ENCODE assay signal across 1 cellular context in genomic region chr19:8307965-8308866, GRCh38.
TF ChIP-seq lines count a peak whose summit lies in the region.

CD320 (minus strand) TSS chr19:8308358; CDS start chr19:8308290, 68 bp downstream.

TF ChIP-seq in K562, 482 proteins besides CTCF, POLR2A, EP300 and RAD21 (continued from another document and continues in another):
- TF ChIP-seq CLOCK (CRISPR knock-in tag; IDR thresholded peaks at IDR 0.05; ENCODE audit: borderline replicate concordance), result 0 out of 2 replicates have a peak, but pooled peaks have one; percentile 74
- TF ChIP-seq ELF1 (tag; IDR thresholded peaks at IDR 0.05), result no peak
- 0 out of 2 replicates have a peak, but pooled peaks have one; percentile 43 for TF ChIP-seq CGGBP1 (CRISPR knock-in tag; IDR thresholded peaks at IDR 0.05)
- TF ChIP-seq ZNF584 (CRISPR knock-in tag; IDR thresholded peaks at IDR 0.05; ENCODE audit: low read depth), result no peak
- TF ChIP-seq RAD51 (IDR thresholded peaks at IDR 0.05; ENCODE audit: borderline replicate concordance, low read depth), result peak; percentile 43; the same call in 1 of the 2 replicates
- TF ChIP-seq, protein P1, sequence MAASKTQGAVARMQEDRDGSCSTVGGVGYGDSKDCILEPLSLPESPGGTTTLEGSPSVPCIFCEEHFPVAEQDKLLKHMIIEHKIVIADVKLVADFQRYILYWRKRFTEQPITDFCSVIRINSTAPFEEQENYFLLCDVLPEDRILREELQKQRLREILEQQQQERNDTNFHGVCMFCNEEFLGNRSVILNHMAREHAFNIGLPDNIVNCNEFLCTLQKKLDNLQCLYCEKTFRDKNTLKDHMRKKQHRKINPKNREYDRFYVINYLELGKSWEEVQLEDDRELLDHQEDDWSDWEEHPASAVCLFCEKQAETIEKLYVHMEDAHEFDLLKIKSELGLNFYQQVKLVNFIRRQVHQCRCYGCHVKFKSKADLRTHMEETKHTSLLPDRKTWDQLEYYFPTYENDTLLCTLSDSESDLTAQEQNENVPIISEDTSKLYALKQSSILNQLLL (CRISPR knock-in tag; IDR thresholded peaks at IDR 0.05; ENCODE audit: borderline replicate concordance), result no peak
- TF ChIP-seq ZNF282 (CRISPR knock-in tag; IDR thresholded peaks at IDR 0.05), result peak; percentile 98
- TF ChIP-seq HDAC2 (IDR thresholded peaks at IDR 0.05), result 0 out of 2 replicates have a peak, but pooled peaks have one; percentile 52
- TF ChIP-seq HNRNPUL1 (IDR thresholded peaks at IDR 0.05; ENCODE audit: low read length), result no peak
- peak; percentile 93 for TF ChIP-seq CHD2 (IDR thresholded peaks at IDR 0.05; ENCODE audit: low read depth, low read length)
- TF ChIP-seq BHLHE40 (IDR thresholded peaks at IDR 0.05; ENCODE audit: low read length), result peak; percentile 84
- no peak for TF ChIP-seq ETS2 (tag; IDR thresholded peaks at IDR 0.05; ENCODE audit: borderline replicate concordance, poor library complexity, severe bottlenecking)
- TF ChIP-seq, protein P2, sequence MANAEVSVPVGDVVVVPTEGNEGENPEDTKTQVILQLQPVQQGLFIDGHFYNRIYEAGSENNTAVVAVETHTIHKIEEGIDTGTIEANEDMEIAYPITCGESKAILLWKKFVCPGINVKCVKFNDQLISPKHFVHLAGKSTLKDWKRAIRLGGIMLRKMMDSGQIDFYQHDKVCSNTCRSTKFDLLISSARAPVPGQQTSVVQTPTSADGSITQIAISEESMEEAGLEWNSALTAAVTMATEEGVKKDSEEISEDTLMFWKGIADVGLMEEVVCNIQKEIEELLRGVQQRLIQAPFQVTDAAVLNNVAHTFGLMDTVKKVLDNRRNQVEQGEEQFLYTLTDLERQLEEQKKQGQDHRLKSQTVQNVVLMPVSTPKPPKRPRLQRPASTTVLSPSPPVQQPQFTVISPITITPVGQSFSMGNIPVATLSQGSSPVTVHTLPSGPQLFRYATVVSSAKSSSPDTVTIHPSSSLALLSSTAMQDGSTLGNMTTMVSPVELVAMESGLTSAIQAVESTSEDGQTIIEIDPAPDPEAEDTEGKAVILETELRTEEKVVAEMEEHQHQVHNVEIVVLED (CRISPR knock-in tag; IDR thresholded peaks at IDR 0.05), result peak; percentile 52; the same call in 1 of the 2 replicates
- TF ChIP-seq HMBOX1 (IDR thresholded peaks at IDR 0.05), result no peak
- no peak; the same call in 1 of the 2 replicates for TF ChIP-seq KHSRP (IDR thresholded peaks at IDR 0.05)
- TF ChIP-seq ZBTB9 (CRISPR knock-in tag; IDR thresholded peaks at IDR 0.05), result peak; percentile 94
- no peak for TF ChIP-seq SNIP1 (IDR thresholded peaks at IDR 0.05; ENCODE audit: low read depth)
- TF ChIP-seq CREM (IDR thresholded peaks at IDR 0.05; ENCODE audit: low read depth), result peak; percentile 88
- TF ChIP-seq MEF2D (tag; conservative IDR thresholded peaks at IDR 0.05; ENCODE audit: low read depth), result no peak
- TF ChIP-seq TCF7L2 (IDR thresholded peaks at IDR 0.05; ENCODE audit: low read depth, low read length), result no peak
- no peak for TF ChIP-seq POU5F1 (IDR thresholded peaks at IDR 0.05; ENCODE audit: borderline replicate concordance, low read depth, low read length, partially characterized antibody)
- peak; percentile 79; the same call in 1 of the 2 replicates for TF ChIP-seq ATF7 (IDR thresholded peaks at IDR 0.05)
- TF ChIP-seq BACH1 (tag; IDR thresholded peaks at IDR 0.05), result no peak
- TF ChIP-seq JUN (IDR thresholded peaks at IDR 0.05; ENCODE audit: borderline replicate concordance, low read depth, low read length), result no peak; the same call in 1 of the 2 replicates
- TF ChIP-seq JUN (CRISPR knock-in tag; IDR thresholded peaks at IDR 0.05; ENCODE audit: borderline replicate concordance), result peak; percentile 86; the same call in 1 of the 2 replicates
- TF ChIP-seq DNMT1 (IDR thresholded peaks at IDR 0.05), result no peak
- peak; percentile 90 for TF ChIP-seq RBFOX2 (IDR thresholded peaks at IDR 0.05; ENCODE audit: low read depth, low read length)
- no peak for TF ChIP-seq PATZ1 (CRISPR knock-in tag; IDR thresholded peaks at IDR 0.05; ENCODE audit: borderline replicate concordance)
- no peak for TF ChIP-seq ZKSCAN8 (CRISPR knock-in tag; IDR thresholded peaks at IDR 0.05)
- peak; percentile 36 for TF ChIP-seq SP2 (IDR thresholded peaks at IDR 0.05; ENCODE audit: extremely low read depth, low read depth, low read length, poor library complexity, severe bottlenecking)
- no peak for TF ChIP-seq MTF1 (CRISPR knock-in tag; IDR thresholded peaks at IDR 0.05; ENCODE audit: borderline replicate concordance)
- TF ChIP-seq, protein P3, sequence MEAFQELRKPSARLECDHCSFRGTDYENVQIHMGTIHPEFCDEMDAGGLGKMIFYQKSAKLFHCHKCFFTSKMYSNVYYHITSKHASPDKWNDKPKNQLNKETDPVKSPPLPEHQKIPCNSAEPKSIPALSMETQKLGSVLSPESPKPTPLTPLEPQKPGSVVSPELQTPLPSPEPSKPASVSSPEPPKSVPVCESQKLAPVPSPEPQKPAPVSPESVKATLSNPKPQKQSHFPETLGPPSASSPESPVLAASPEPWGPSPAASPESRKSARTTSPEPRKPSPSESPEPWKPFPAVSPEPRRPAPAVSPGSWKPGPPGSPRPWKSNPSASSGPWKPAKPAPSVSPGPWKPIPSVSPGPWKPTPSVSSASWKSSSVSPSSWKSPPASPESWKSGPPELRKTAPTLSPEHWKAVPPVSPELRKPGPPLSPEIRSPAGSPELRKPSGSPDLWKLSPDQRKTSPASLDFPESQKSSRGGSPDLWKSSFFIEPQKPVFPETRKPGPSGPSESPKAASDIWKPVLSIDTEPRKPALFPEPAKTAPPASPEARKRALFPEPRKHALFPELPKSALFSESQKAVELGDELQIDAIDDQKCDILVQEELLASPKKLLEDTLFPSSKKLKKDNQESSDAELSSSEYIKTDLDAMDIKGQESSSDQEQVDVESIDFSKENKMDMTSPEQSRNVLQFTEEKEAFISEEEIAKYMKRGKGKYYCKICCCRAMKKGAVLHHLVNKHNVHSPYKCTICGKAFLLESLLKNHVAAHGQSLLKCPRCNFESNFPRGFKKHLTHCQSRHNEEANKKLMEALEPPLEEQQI (IDR thresholded peaks at IDR 0.05), result no peak
- TF ChIP-seq SPI1 (IDR thresholded peaks at IDR 0.05; ENCODE audit: borderline replicate concordance, low read depth, low read length), result 0 out of 2 replicates have a peak, but pooled peaks have one; percentile 39
- no peak; the same call in 1 of the 2 replicates for TF ChIP-seq RB1 (IDR thresholded peaks at IDR 0.05; ENCODE audit: low read depth)
- TF ChIP-seq MIER1 (IDR thresholded peaks at IDR 0.05; ENCODE audit: low read depth), result no peak
- TF ChIP-seq MAFF (IDR thresholded peaks at IDR 0.05; ENCODE audit: low read length), result no peak; the same call in 1 of the 2 replicates
- TF ChIP-seq TARDBP (IDR thresholded peaks at IDR 0.05), result peak; percentile 76; the same call in 1 of the 2 replicates
- no peak for TF ChIP-seq HDGF (IDR thresholded peaks at IDR 0.05)
- no peak for TF ChIP-seq GTF2E2 (tag; IDR thresholded peaks at IDR 0.05)
- TF ChIP-seq, protein P4, sequence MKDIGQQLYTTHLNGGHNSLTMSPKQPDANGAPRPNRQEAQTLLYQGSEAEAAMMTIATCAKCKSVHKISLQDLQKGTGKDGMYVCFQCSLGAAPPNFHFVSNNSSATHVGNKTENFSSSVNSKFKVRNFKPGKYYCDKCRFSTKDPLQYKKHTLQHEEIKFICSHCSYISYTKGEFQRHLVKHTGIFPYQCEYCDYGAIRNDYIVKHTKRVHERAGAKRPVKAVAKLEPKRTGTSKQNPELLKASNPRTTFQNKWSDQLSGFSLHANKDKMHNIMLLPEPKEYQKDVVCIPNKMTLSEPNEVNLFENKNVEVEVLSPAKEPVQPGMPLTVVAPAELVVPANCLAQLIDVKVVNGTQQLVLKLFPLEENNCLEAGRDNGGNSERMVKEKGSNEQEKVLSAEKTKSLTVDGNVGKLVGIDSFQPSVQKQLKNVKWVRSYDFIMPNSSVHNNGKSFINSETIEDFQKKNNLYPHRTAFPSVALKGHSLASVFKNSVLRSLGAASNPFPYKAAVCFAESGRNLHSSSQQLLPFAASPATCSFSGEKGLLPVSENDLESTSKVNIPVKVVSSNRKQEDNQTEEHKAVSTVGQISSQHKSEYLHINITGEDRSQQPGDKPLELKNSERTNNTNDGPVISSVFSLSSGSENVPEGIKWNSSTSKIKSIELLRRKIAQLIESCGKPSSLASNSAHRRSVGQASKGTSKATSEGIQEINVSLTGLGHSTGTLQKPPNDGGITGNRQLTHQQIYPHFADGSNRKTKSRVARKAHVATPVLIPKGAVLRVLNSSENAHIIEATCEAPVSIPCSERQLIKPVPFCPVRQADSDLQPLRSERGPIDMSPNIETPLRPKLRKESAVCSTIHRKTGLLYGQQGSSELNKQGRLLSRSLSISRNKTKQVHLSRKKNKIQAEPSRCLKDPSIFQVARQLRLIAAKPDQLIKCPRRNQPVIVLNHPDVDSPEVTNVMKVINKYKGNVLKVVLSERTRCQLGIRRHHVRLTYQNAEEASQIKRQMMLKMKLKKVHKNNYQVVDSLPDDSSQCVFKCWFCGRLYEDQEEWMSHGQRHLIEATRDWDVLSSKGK (CRISPR knock-in tag; IDR thresholded peaks at IDR 0.05), result no peak
- no peak for TF ChIP-seq KLF10 (CRISPR knock-in tag; IDR thresholded peaks at IDR 0.05)
- no peak for TF ChIP-seq TAF7 (tag; IDR thresholded peaks at IDR 0.05)
- no peak for TF ChIP-seq PRMT5 (CRISPR knock-in tag; IDR thresholded peaks at IDR 0.05)
- TF ChIP-seq ZNF740 (CRISPR knock-in tag; IDR thresholded peaks at IDR 0.05), result peak; percentile 36; the same call in 1 of the 2 replicates
- TF ChIP-seq ZNF740 (tag; IDR thresholded peaks at IDR 0.05), result no peak
- TF ChIP-seq RFX7 (CRISPR knock-in tag; IDR thresholded peaks at IDR 0.05), result no peak
- peak; percentile 82 for TF ChIP-seq CTBP1 (IDR thresholded peaks at IDR 0.05; ENCODE audit: borderline replicate concordance)
- TF ChIP-seq TRIM24 (IDR thresholded peaks at IDR 0.05), result no peak
- peak; percentile 47 for TF ChIP-seq ZNF143 (CRISPR knock-in tag; IDR thresholded peaks at IDR 0.05)
- no peak for TF ChIP-seq BRF1 (IDR thresholded peaks at IDR 0.05; ENCODE audit: borderline replicate concordance, extremely low read depth, insufficient read length)
- peak; percentile 66; the same call in 1 of the 2 replicates for TF ChIP-seq SAFB (IDR thresholded peaks at IDR 0.05; ENCODE audit: borderline replicate concordance, low read depth, low read length)
- peak; percentile 72; the same call in 1 of the 2 replicates for TF ChIP-seq KLF1 (tag; IDR thresholded peaks at IDR 0.05)
- TF ChIP-seq ZFPM2 (CRISPR knock-in tag; IDR thresholded peaks at IDR 0.05), result no peak
- no peak for TF ChIP-seq CSDE1 (IDR thresholded peaks at IDR 0.05)
